Comparison of ENCODE assay signal across 13 cellular contexts in the genomic region with DNA sequence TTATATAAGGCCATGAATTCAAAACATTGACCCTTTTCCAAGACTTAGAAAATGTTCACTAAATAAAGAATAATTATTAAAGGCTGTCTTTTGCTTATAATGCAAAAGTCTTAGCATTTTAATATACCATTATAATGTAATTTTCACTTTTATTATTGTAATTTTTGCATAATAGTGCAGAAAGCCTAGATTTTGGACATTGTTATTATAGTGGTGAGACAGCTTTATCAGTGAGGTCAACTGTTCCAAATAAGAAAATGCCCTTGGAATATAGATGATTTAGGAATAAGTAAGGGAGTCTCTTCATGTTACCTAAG. TPM values are rescaled to one million over a fixed set of nuclear protein-coding genes. Genes with fewer than 3 reads are reported as not detected.
DNase-seq lines count a peak whose midpoint lies in the region; ATAC-seq and TF ChIP-seq lines count a peak whose summit lies in the region.
"Had no signal": no experiment of that assay in that cellular context is flagged by ENCODE, and none has a peak within 500 bp of the region (broad histone marks: within the 10 kb centered on the region; RNA-seq: fewer than 3 reads in every experiment).

No MANE protein-coding gene starts in this region.

- H3K4me3 ChIP-seq in GM23248 (no peak overlapping the region; the same call in 1 of the 2 replicates), astrocyte of the spinal cord (ENCODE audit: low read depth, low read length) (no peak overlapping the region), fibroblast of the aortic adventitia (ENCODE audit: low read depth, low read length) (no peak overlapping the region), sigmoid colon (no peak overlapping the region)
- H3K4me3 ChIP-seq in naive thymus-derived CD4-positive, alpha-beta T cell (ENCODE audit: low read length) = no peak overlapping the region

- peaks cover 99% of the 10 kb centered on the region for H3F3A ChIP-seq in GM23248 (ENCODE audit: insufficient read depth)

- H3K27ac ChIP-seq in GM23248 (peak overlapping the region; percentile 70), sigmoid colon (peak overlapping the region in 1 of 4 donors; percentile 14)
- no peak overlapping the region for H3K27ac ChIP-seq in naive thymus-derived CD4-positive, alpha-beta T cell (ENCODE audit: low read depth, low read length)
- H3K27ac ChIP-seq: C4-2B had no signal

- no peaks in the 10 kb centered on the region for H3K9me2 ChIP-seq in GM23248 (ENCODE audit: insufficient read depth)

- TF ChIP-seq CTCF in astrocyte of the spinal cord (IDR thresholded peaks at IDR 0.05; ENCODE audit: low read depth, low read length) (no peak), fibroblast of the aortic adventitia (IDR thresholded peaks at IDR 0.05; ENCODE audit: insufficient read depth, low read length) (no peak), sigmoid colon (IDR thresholded peaks at IDR 0.05) (no peak)

- in situ Hi-C loops in GM23248 (cut with MboI) = no loop called here
- in situ Hi-C loops in astrocyte of the spinal cord (cut with HindIII; ENCODE audit: low sequenced_read_pairs) = no loop called here

- no peaks in the 10 kb centered on the region for H3K27me3 ChIP-seq in GM23248 (replicated peaks; ENCODE audit: insufficient read depth)
- H3K27me3 ChIP-seq in naive thymus-derived CD4-positive, alpha-beta T cell (ENCODE audit: control insufficient read depth in 2 of 2, insufficient read depth in 2 of 2, low read length in 2 of 2) = no peaks in the 10 kb centered on the region
- H3K27me3 ChIP-seq in sigmoid colon = no peaks in the 10 kb centered on the region
- H3K27me3 ChIP-seq: BE2C had no signal

- H3K36me3 Mint-ChIP-seq in naive thymus-derived CD4-positive, alpha-beta T cell = peaks cover 6 to 40% (median 17%) of the 10 kb centered on the region in 5 donors
- peaks cover 24% of the 10 kb centered on the region for H3K36me3 Mint-ChIP-seq in T-cell

- no peak for TF ChIP-seq POLR2A in sigmoid colon (IDR thresholded peaks at IDR 0.05)

- no peak for DNase-seq in GM23248
- DNase-seq in astrocyte of the spinal cord (ENCODE audit: low read depth, low spot score) = peak; percentile 20
- DNase-seq in fibroblast of the aortic adventitia (ENCODE audit: low read depth) = peak; percentile 11
- DNase-seq in naive thymus-derived CD4-positive, alpha-beta T cell = no peak
- no peak for DNase-seq in T-cell
- no peak for DNase-seq in H4 (ENCODE audit: low spot score)
- no peak for DNase-seq in sigmoid colon
- DNase-seq: BE2C; CD4-positive, alpha-beta memory T cell; DMS79; GDM1; H7 had no signal

- peaks cover 0 to 3% (median 0%) of the 10 kb centered on the region in 11 donors for H3K9me3 Mint-ChIP-seq in naive thymus-derived CD4-positive, alpha-beta T cell
- peaks cover 0 to 3% (median 0%) of the 10 kb centered on the region in 3 donors for H3K9me3 Mint-ChIP-seq in T-cell

- no peak for ATAC-seq in naive thymus-derived CD4-positive, alpha-beta T cell
- no peak for ATAC-seq in T-cell (replicated peaks in 1 of 4)

- intact Hi-C loops in naive thymus-derived CD4-positive, alpha-beta T cell (cut with micrococcal nuclease) = no loop called here
- intact Hi-C loops in sigmoid colon (cut with DNase I) = loop anchor here (5.0 kb wide), 1 partner anchor 39 kb away; no protein-coding TSS in a partner anchor

- POLR2A ChIA-PET in naive thymus-derived CD4-positive, alpha-beta T cell (lab: Charles Lee) = no interaction called here
- POLR2A ChIA-PET in T-cell (lab: Charles Lee) = interaction anchor here in 1 of 2 donors (0.5 to 0.6 kb wide), 2 partner anchors 548 to 1834 kb away, joined by 3 read pairs; no protein-coding TSS in a partner anchor

- no peaks in the 10 kb centered on the region for H3K79me2 ChIP-seq in GM23248 (ENCODE audit: insufficient read depth)

- H3K4me2 ChIP-seq in GM23248 (ENCODE audit: unreplicated experiment) = no peak overlapping the region

- H3K27me3 Mint-ChIP-seq in naive thymus-derived CD4-positive, alpha-beta T cell = no peaks in the 10 kb centered on the region
- no peaks in the 10 kb centered on the region for H3K27me3 Mint-ChIP-seq in T-cell
- H3K27me3 Mint-ChIP-seq: CD4-positive, alpha-beta memory T cell had no signal

- no peak overlapping the region for H3K4me3 Mint-ChIP-seq in naive thymus-derived CD4-positive, alpha-beta T cell
- H3K4me3 Mint-ChIP-seq in T-cell = no peak overlapping the region
- H3K4me3 Mint-ChIP-seq: CD4-positive, alpha-beta memory T cell had no signal

- H3K9ac ChIP-seq in GM23248 = peak overlapping the region; percentile 50

- H3K9me3 ChIP-seq in GM23248 (ENCODE audit: low read depth) (no peaks in the 10 kb centered on the region), sigmoid colon (no peaks in the 10 kb centered on the region)
- H3K9me3 ChIP-seq in naive thymus-derived CD4-positive, alpha-beta T cell (ENCODE audit: control insufficient read depth in 2 of 3, low read length in 3 of 3) = no peaks in the 10 kb centered on the region
- H3K9me3 ChIP-seq: BE2C had no signal

- peaks cover 97% of the 10 kb centered on the region for H3K36me3 ChIP-seq in GM23248 (ENCODE audit: low read depth)
- peaks cover 0 to 4% (median 0%) of the 10 kb centered on the region in 3 experiments for H3K36me3 ChIP-seq in naive thymus-derived CD4-positive, alpha-beta T cell (ENCODE audit: control insufficient read depth in 2 of 3, insufficient read depth in 3 of 3, low read length in 3 of 3)
- peaks cover 38 to 100% (median 80%) of the 10 kb centered on the region in 4 donors for H3K36me3 ChIP-seq in sigmoid colon

- CTCF ChIA-PET in naive thymus-derived CD4-positive, alpha-beta T cell (lab: Charles Lee) = no interaction called here
- CTCF ChIA-PET in T-cell (lab: Charles Lee) = no interaction called here

- H3K27ac Mint-ChIP-seq in naive thymus-derived CD4-positive, alpha-beta T cell = no peak overlapping the region
- H3K27ac Mint-ChIP-seq in T-cell = no peak overlapping the region
- H3K27ac Mint-ChIP-seq: CD4-positive, alpha-beta memory T cell had no signal

- no peaks in the 10 kb centered on the region for H3K4me1 Mint-ChIP-seq in naive thymus-derived CD4-positive, alpha-beta T cell
- H3K4me1 Mint-ChIP-seq in T-cell = no peaks in the 10 kb centered on the region
- H3K4me1 Mint-ChIP-seq: CD4-positive, alpha-beta memory T cell had no signal

- H3K4me1 ChIP-seq in GM23248 (ENCODE audit: insufficient read depth) (peaks cover 44% of the 10 kb centered on the region), sigmoid colon (no peaks in the 10 kb centered on the region)
- no peaks in the 10 kb centered on the region for H3K4me1 ChIP-seq in naive thymus-derived CD4-positive, alpha-beta T cell (ENCODE audit: control insufficient read depth in 2 of 2, insufficient read depth in 2 of 2, low read length in 2 of 2)

- no peak overlapping the region for H2AFZ ChIP-seq in GM23248

- peaks cover 22% of the 10 kb centered on the region; the same call in 1 of the 2 replicates for H4K20me1 ChIP-seq in GM23248 (ENCODE audit: insufficient read depth)

- no peak for TF ChIP-seq EP300 in sigmoid colon (IDR thresholded peaks at IDR 0.05)

RNA-seq across cellular contexts. Expression of gene ATIC, which starts 56.6 kb away (rescaled TPM):
- 9.4 and 14.4 TPM in 2 replicates for total RNA-seq in GM23248 (2014; rRNA removed; shearing (Covaris generic))
- polyA plus RNA-seq in GM23248 (2016; fragmentation: Nextera tagmentation; extraction: Ambion mirVana) = 61.1 and 68.7 TPM in 2 replicates
- 24.5 and 28.0 TPM in 2 replicates for total RNA-seq in fibroblast of the aortic adventitia (ENCODE audit: low replicate concordance)
- 100 to 1,000 TPM in 1 of 5 experiments, 10 to 100 TPM in 4; 62.1 to 170 (median 83.2) TPM for total RNA-seq in naive thymus-derived CD4-positive, alpha-beta T cell
- 100 to 1,000 TPM; 170 to 205 TPM for polyA plus RNA-seq in naive thymus-derived CD4-positive, alpha-beta T cell
- 10 to 100 TPM; 61.9 to 97.4 (median 78.8) TPM for total RNA-seq in T-cell
- total RNA-seq in H4 (2014; rRNA removed; shearing (Covaris generic)) = 24.5 and 31.2 TPM in 2 replicates
- 10 to 100 TPM; 27.0 to 42.6 (median 36.7) TPM for total RNA-seq in sigmoid colon
- 100 to 1,000 TPM in 1 of 3 donors, 10 to 100 TPM in 2; 54.8 to 116 (median 67.3) TPM for polyA plus RNA-seq in sigmoid colon

Comparison
In these comparisons a context has a peak if more than half of its experiments do, and no peak if none do; other contexts are left out.
1. DNase-seq: peak in astrocyte of the spinal cord (single experiment) and fibroblast of the aortic adventitia (single experiment); none in GM23248 (single experiment), naive thymus-derived CD4-positive, alpha-beta T cell (0 of 9), T-cell (0 of 34), H4 (single experiment) and sigmoid colon (single experiment).